8 cellular contexts compared by ENCODE assay signal in the genomic region with DNA sequence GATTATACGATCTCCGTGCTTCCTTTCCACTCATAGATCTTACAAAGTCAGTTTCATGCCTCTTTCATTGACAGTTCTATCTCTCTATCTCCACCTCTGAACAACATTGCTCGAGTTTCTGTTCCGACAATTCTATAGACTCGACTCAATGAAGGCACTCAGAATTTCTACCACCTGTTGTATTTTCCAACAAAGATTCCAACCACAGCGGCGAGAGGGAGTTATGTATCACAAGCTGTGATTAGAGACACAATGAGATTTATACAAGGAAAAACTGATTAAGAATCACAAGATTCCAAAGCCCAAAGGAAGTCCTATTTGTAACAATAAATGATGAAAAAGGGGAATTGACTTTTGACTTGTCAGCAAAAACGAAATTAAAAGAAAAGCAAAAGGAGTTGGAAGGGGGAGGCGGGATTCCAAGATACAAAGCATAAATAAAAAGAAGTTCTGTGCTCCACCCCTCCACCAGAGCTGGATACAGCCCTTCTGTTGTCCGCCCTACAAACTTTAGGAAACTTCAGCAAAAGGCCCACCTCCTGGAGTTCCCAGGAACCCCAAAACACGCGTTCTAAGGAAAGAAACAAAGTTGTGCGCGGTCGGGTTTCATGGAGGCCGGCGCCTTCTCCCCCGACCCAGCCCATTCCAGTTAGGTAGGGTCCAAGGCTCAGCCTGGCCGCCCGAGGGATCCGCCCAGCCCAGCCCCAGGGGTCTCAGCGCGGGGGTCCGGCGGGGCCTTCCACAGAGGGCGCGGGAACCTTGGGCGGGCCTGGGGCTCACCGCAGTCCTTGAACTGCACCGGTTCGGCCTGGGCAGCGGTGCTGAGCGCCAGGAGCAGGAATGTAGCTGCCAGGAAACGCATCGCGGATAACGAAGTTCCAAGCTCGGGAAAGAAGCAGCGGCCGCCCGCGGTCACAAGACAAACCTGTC. TPM values are rescaled to one million over a fixed set of nuclear protein-coding genes. Genes with fewer than 3 reads are reported as not detected.
DNase-seq lines count a peak whose midpoint lies in the region; ATAC-seq, FAIRE-seq and TF ChIP-seq lines count a peak whose summit lies in the region.

Gene NPC2, minus strand, starts transcription at position 893 of the 930 bp plus-strand sequence. Its CDS starts 31 bp downstream, at position 862.

- H3K4me1 ChIP-seq in ascending aorta = peaks cover 0 to 7% of the 10 kb centered on the region in 2 donors

- peaks cover 0 to 5% of the 10 kb centered on the region in 2 donors for H3K36me3 ChIP-seq in ascending aorta

- POLR2A ChIA-PET in HEK293T (lab: Yijun Ruan, JAX) = interaction anchor here (0.6 to 1.2 kb wide), 8 partner anchors 10 to 190 kb away, joined by 3 to 7 read pairs (median 4); partner anchors contain the start of gene ABCD4

- no peaks in the 10 kb centered on the region for H3K27me3 ChIP-seq in ascending aorta

- H3K27me3 Mint-ChIP-seq in immature natural killer cell (ENCODE audit: low read depth in 3 of 3) = peaks cover 2 to 7% (median 4%) of the 10 kb centered on the region in 3 donors

- H3K4me3 ChIP-seq in AG09309 (ENCODE audit: control insufficient read depth, low read depth, low read length) (peak within 1 kb of the TSS; percentile 75), ascending aorta (peak within 1 kb of the TSS; percentile 91 to 93)

- H3K9me3 Mint-ChIP-seq in immature natural killer cell = no peaks in the 10 kb centered on the region
- H3K9me3 Mint-ChIP-seq in stimulated activated effector memory CD8-positive, alpha-beta T cell treated with anti-CD3 and anti-CD28 coated beads, Interleukin-12 subunit alpha, Interleukin-12 subunit beta, amount 100 ng/mL, for 72 hours = no peaks in the 10 kb centered on the region

- no peak for DNase-seq in AG09309 (ENCODE audit: low read depth)
- DNase-seq in HTR-8/SVneo (ENCODE audit: insufficient read length, low spot score) = no peak
- no peak for DNase-seq in ascending aorta (ENCODE audit: low spot score in 2 of 2)
- peak in 2 of 3 donors; percentile 9 to 11 for DNase-seq in immature natural killer cell
- DNase-seq in stimulated activated effector memory CD8-positive, alpha-beta T cell treated with anti-CD3 and anti-CD28 coated beads, Interleukin-12 subunit alpha, Interleukin-12 subunit beta, amount 100 ng/mL, for 72 hours (ENCODE audit: low spot score in 2 of 2) = no peak
- DNase-seq in GM19238 (ENCODE audit: insufficient read length, low spot score) = no peak
- no peak for DNase-seq in HEK293T (ENCODE audit: extremely low spot score)

- H3K4me1 Mint-ChIP-seq in immature natural killer cell = peaks cover 16 to 25% of the 10 kb centered on the region in 2 donors
- peaks cover 22% of the 10 kb centered on the region for H3K4me1 Mint-ChIP-seq in stimulated activated effector memory CD8-positive, alpha-beta T cell treated with anti-CD3 and anti-CD28 coated beads, Interleukin-12 subunit alpha, Interleukin-12 subunit beta, amount 100 ng/mL, for 72 hours

- peak within 1 kb of the TSS in 2 of 5 donors; percentile 86 to 89 for H3K4me3 Mint-ChIP-seq in immature natural killer cell
- no peak within 1 kb of the TSS for H3K4me3 Mint-ChIP-seq in stimulated activated effector memory CD8-positive, alpha-beta T cell treated with anti-CD3 and anti-CD28 coated beads, Interleukin-12 subunit alpha, Interleukin-12 subunit beta, amount 100 ng/mL, for 72 hours

- peak within 1 kb of the TSS in 5 of 6 donors; percentile 88 to 94 (median 90) for H3K27ac Mint-ChIP-seq in immature natural killer cell
- H3K27ac Mint-ChIP-seq in stimulated activated effector memory CD8-positive, alpha-beta T cell treated with anti-CD3 and anti-CD28 coated beads, Interleukin-12 subunit alpha, Interleukin-12 subunit beta, amount 100 ng/mL, for 72 hours = no peak within 1 kb of the TSS

- H3K36me3 Mint-ChIP-seq in immature natural killer cell = no peaks in the 10 kb centered on the region
- H3K36me3 Mint-ChIP-seq in stimulated activated effector memory CD8-positive, alpha-beta T cell treated with anti-CD3 and anti-CD28 coated beads, Interleukin-12 subunit alpha, Interleukin-12 subunit beta, amount 100 ng/mL, for 72 hours = peaks cover 19% of the 10 kb centered on the region

- TF ChIP-seq CTCF in AG09309 (IDR thresholded peaks at IDR 0.05; ENCODE audit: control insufficient read depth, insufficient read depth, low read depth, low read length, missing control alignments) = no peak
- peak in 1 of 3 experiments; percentile 12 for TF ChIP-seq CTCF in ascending aorta (IDR thresholded peaks at IDR 0.05)

- FAIRE-seq in HTR-8/SVneo (lab: Jason Lieb, UNC) = peak; percentile 69

- intact Hi-C loops in ascending aorta (cut with DNase I) = loop anchor here (5.0 to 10.0 kb wide), 5 partner anchors 115 to 1662 kb away; partner anchors contain the start of genes ALDH6A1, GPATCH2L and LIN52

- peak within 1 kb of the TSS; percentile 94 to 95 for H3K27ac ChIP-seq in ascending aorta

- no peaks in the 10 kb centered on the region for H3K9me3 ChIP-seq in ascending aorta

- CTCF ChIA-PET in HEK293T (lab: Yijun Ruan, JAX) = interaction anchor here (0.6 to 1.8 kb wide), 7 partner anchors 10 to 354 kb away, joined by 3 to 11 read pairs (median 3); no protein-coding TSS in a partner anchor

- peak; percentile 15 for ATAC-seq in GM19397 (IDR thresholded peaks at IDR 0.05; ENCODE audit: unreplicated experiment)
- ATAC-seq in stimulated activated effector memory CD8-positive, alpha-beta T cell treated with anti-CD3 and anti-CD28 coated beads, Interleukin-12 subunit alpha, Interleukin-12 subunit beta, amount 100 ng/mL, for 72 hours = peak; percentile 0

TF ChIP-seq in HEK293T, 16 proteins besides CTCF, POLR2A, EP300 and RAD21:
- no peak for TF ChIP-seq SP1 (IDR thresholded peaks at IDR 0.05)
- TF ChIP-seq NFRKB (IDR thresholded peaks at IDR 0.05) = no peak
- TF ChIP-seq LEF1 (IDR thresholded peaks at IDR 0.05; ENCODE audit: borderline replicate concordance) = no peak
- TF ChIP-seq BHLHE40 (IDR thresholded peaks at IDR 0.05; ENCODE audit: borderline replicate concordance) = no peak
- no peak for TF ChIP-seq HDGF (IDR thresholded peaks at IDR 0.05; ENCODE audit: borderline replicate concordance)
- TF ChIP-seq ARNT (IDR thresholded peaks at IDR 0.05) = no peak
- no peak for TF ChIP-seq FOXM1 (IDR thresholded peaks at IDR 0.05; ENCODE audit: borderline replicate concordance)
- no peak for TF ChIP-seq FOXA1 (IDR thresholded peaks at IDR 0.05)
- no peak for TF ChIP-seq TARDBP (IDR thresholded peaks at IDR 0.05)
- TF ChIP-seq, protein P1, sequence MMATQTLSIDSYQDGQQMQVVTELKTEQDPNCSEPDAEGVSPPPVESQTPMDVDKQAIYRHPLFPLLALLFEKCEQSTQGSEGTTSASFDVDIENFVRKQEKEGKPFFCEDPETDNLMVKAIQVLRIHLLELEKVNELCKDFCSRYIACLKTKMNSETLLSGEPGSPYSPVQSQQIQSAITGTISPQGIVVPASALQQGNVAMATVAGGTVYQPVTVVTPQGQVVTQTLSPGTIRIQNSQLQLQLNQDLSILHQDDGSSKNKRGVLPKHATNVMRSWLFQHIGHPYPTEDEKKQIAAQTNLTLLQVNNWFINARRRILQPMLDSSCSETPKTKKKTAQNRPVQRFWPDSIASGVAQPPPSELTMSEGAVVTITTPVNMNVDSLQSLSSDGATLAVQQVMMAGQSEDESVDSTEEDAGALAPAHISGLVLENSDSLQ (IDR thresholded peaks at IDR 0.05) = no peak
- no peak for TF ChIP-seq ELF4 (IDR thresholded peaks at IDR 0.05)
- TF ChIP-seq CTBP1 (IDR thresholded peaks at IDR 0.05; ENCODE audit: borderline replicate concordance) = no peak
- TF ChIP-seq FOXK2 (IDR thresholded peaks at IDR 0.05) = no peak
- no peak for TF ChIP-seq SUZ12 (IDR thresholded peaks at IDR 0.05)
- TF ChIP-seq ZNF384 (IDR thresholded peaks at IDR 0.05) = no peak
- no peak for TF ChIP-seq L3MBTL2 (conservative IDR thresholded peaks at IDR 0.05)
TF ChIP-seq in HEK293T: peak in this region for 0.

RNA-seq across cellular contexts. Expression of gene NPC2, which starts in this region (rescaled TPM):
- 324 TPM for total RNA-seq in ascending aorta
- 100 to 1,000 TPM in 1 of 3 donors, 10 to 100 TPM in 2; 86.3 to 128 (median 92.8) TPM for polyA plus RNA-seq in immature natural killer cell

Comparison
In these comparisons a context has a peak if more than half of its experiments do, and no peak if none do; other contexts are left out.
1. DNase-seq: peak in immature natural killer cell (2 of 3); none in AG09309 (single experiment), HTR-8/SVneo (single experiment), ascending aorta (0 of 2), stimulated activated effector memory CD8-positive, alpha-beta T cell treated with anti-CD3 and anti-CD28 coated beads, Interleukin-12 subunit alpha, Interleukin-12 subunit beta, amount 100 ng/mL, for 72 hours (0 of 2), GM19238 (single experiment) and HEK293T (single experiment).